Comparison of ENCODE assay signal across 1 cellular context in the genomic region with DNA sequence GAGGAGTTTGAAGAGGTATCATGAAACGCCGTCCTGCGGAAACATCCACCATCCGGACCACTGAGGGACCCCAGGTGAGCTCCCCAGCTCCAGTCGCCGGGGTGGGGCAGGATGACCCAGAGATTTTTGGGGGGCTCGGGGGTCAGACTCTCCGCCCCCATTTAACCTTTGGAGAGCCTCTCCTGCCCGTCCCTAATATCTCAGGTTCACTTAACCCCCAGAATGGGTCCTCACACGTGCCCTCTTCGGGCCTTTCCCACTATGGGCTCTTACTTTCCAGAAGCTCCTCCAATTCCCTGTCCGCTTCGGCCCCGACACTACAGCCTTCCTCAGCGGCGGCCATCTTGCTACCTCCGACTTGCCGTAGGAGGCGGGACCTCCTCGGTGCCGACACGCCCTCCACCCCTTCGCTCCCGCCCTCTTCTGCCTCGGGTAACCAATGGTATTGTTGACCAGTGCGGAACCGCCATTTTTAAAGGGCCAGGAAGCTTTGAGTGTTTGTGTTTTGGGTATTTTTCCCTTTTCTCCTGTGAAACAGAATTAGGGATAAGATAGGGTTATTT.
TF ChIP-seq lines count a peak whose summit lies in the region.

A gene with protein sequence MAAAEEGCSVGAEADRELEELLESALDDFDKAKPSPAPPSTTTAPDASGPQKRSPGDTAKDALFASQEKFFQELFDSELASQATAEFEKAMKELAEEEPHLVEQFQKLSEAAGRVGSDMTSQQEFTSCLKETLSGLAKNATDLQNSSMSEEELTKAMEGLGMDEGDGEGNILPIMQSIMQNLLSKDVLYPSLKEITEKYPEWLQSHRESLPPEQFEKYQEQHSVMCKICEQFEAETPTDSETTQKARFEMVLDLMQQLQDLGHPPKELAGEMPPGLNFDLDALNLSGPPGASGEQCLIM (minus strand): TSS at position 352 of the 563 bp plus-strand sequence. CDS start 9 bp downstream, at position 343.

TF ChIP-seq in HepG2, 621 proteins besides CTCF, POLR2A, EP300 and RAD21 (continued from another document and continues in another):
- TF ChIP-seq FIP1L1 (IDR thresholded peaks at IDR 0.05; ENCODE audit: borderline replicate concordance, insufficient read depth, low read depth, low read length) (no peak), ZNF788 (CRISPR knock-in tag; IDR thresholded peaks at IDR 0.05; ENCODE audit: borderline replicate concordance) (peak; percentile 30; the same call in 1 of the 2 replicates), SETDB1 (CRISPR knock-in tag; IDR thresholded peaks at IDR 0.05; ENCODE audit: borderline replicate concordance) (no peak), SALL1 (CRISPR knock-in tag; IDR thresholded peaks at IDR 0.05) (peak; percentile 37; the same call in 1 of the 2 replicates), SOX6 (IDR thresholded peaks at IDR 0.05) (no peak), SOX6 (CRISPR knock-in tag; IDR thresholded peaks at IDR 0.05) (0 out of 2 replicates have a peak, but pooled peaks have one; percentile 26), ARNTL (CRISPR knock-in tag; IDR thresholded peaks at IDR 0.05) (no peak), NFE2 (CRISPR knock-in tag; IDR thresholded peaks at IDR 0.05) (no peak), CEBPG (CRISPR knock-in tag; IDR thresholded peaks at IDR 0.05) (peak; percentile 35; the same call in 1 of the 2 replicates), ZNF674 (CRISPR knock-in tag; IDR thresholded peaks at IDR 0.05; ENCODE audit: low read depth) (no peak), FOXJ3 (CRISPR knock-in tag; IDR thresholded peaks at IDR 0.05; ENCODE audit: borderline replicate concordance) (no peak), NR2F2 (IDR thresholded peaks at IDR 0.05; ENCODE audit: borderline replicate concordance, low read depth) (peak; percentile 31; the same call in 1 of the 2 replicates), ZNF232 (CRISPR knock-in tag; IDR thresholded peaks at IDR 0.05; ENCODE audit: borderline replicate concordance) (no peak), SYNCRIP (IDR thresholded peaks at IDR 0.05; ENCODE audit: insufficient read depth, low read depth, low read length) (no peak), CEBPB (IDR thresholded peaks at IDR 0.05; ENCODE audit: borderline replicate concordance, low read depth, low read length) (no peak), CBX2 (IDR thresholded peaks at IDR 0.05; ENCODE audit: low read depth, low read length) (no peak), CBX2 (CRISPR knock-in tag; IDR thresholded peaks at IDR 0.05; ENCODE audit: low read depth) (no peak), MXD4 (CRISPR knock-in tag; IDR thresholded peaks at IDR 0.05) (peak; percentile 54; the same call in 1 of the 2 replicates), HMGXB4 (CRISPR knock-in tag; IDR thresholded peaks at IDR 0.05; ENCODE audit: borderline replicate concordance in 1 of 2, low read depth in 1 of 2) (peak in 1 of 2 experiments; percentile 33; a peak in 2 of 4 replicates), IRF1 (CRISPR knock-in tag; IDR thresholded peaks at IDR 0.05; ENCODE audit: low read depth) (no peak), TFE3 (CRISPR knock-in tag; IDR thresholded peaks at IDR 0.05) (peak; percentile 25; the same call in 1 of the 2 replicates), GPN1 (CRISPR knock-in tag; IDR thresholded peaks at IDR 0.05; ENCODE audit: borderline replicate concordance) (no peak), MYNN (CRISPR knock-in tag; IDR thresholded peaks at IDR 0.05; ENCODE audit: low read depth) (no peak), XBP1 (CRISPR knock-in tag; IDR thresholded peaks at IDR 0.05) (no peak), FOXP1 (IDR thresholded peaks at IDR 0.05) (no peak), FOXP1 (CRISPR knock-in tag; IDR thresholded peaks at IDR 0.05) (no peak)
- TF ChIP-seq, protein P1, sequence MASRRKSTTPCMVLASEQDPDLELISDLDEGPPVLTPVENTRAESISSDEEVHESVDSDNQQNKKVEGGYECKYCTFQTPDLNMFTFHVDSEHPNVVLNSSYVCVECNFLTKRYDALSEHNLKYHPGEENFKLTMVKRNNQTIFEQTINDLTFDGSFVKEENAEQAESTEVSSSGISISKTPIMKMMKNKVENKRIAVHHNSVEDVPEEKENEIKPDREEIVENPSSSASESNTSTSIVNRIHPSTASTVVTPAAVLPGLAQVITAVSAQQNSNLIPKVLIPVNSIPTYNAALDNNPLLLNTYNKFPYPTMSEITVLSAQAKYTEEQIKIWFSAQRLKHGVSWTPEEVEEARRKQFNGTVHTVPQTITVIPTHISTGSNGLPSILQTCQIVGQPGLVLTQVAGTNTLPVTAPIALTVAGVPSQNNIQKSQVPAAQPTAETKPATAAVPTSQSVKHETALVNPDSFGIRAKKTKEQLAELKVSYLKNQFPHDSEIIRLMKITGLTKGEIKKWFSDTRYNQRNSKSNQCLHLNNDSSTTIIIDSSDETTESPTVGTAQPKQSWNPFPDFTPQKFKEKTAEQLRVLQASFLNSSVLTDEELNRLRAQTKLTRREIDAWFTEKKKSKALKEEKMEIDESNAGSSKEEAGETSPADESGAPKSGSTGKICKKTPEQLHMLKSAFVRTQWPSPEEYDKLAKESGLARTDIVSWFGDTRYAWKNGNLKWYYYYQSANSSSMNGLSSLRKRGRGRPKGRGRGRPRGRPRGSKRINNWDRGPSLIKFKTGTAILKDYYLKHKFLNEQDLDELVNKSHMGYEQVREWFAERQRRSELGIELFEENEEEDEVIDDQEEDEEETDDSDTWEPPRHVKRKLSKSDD (CRISPR knock-in tag; IDR thresholded peaks at IDR 0.05; ENCODE audit: low read depth) = 0 out of 2 replicates have a peak, but pooled peaks have one; percentile 29
- TF ChIP-seq, protein P2, sequence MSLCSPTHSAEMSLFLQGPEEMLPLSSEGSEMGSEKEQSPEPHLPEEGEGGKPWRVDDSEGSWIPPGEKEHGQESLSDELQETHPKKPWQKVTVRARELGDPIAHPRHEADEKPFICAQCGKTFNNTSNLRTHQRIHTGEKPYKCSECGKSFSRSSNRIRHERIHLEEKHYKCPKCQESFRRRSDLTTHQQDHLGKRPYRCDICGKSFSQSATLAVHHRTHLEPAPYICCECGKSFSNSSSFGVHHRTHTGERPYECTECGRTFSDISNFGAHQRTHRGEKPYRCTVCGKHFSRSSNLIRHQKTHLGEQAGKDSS (CRISPR knock-in tag; IDR thresholded peaks at IDR 0.05; ENCODE audit: borderline replicate concordance, low read depth) = no peak
- TF ChIP-seq, protein P3, sequence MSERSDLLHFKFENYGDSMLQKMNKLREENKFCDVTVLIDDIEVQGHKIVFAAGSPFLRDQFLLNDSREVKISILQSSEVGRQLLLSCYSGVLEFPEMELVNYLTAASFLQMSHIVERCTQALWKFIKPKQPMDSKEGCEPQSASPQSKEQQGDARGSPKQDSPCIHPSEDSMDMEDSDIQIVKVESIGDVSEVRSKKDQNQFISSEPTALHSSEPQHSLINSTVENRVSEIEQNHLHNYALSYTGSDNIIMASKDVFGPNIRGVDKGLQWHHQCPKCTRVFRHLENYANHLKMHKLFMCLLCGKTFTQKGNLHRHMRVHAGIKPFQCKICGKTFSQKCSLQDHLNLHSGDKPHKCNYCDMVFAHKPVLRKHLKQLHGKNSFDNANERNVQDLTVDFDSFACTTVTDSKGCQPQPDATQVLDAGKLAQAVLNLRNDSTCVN (CRISPR knock-in tag; IDR thresholded peaks at IDR 0.05; ENCODE audit: borderline replicate concordance) = no peak
- TF ChIP-seq, protein P4, sequence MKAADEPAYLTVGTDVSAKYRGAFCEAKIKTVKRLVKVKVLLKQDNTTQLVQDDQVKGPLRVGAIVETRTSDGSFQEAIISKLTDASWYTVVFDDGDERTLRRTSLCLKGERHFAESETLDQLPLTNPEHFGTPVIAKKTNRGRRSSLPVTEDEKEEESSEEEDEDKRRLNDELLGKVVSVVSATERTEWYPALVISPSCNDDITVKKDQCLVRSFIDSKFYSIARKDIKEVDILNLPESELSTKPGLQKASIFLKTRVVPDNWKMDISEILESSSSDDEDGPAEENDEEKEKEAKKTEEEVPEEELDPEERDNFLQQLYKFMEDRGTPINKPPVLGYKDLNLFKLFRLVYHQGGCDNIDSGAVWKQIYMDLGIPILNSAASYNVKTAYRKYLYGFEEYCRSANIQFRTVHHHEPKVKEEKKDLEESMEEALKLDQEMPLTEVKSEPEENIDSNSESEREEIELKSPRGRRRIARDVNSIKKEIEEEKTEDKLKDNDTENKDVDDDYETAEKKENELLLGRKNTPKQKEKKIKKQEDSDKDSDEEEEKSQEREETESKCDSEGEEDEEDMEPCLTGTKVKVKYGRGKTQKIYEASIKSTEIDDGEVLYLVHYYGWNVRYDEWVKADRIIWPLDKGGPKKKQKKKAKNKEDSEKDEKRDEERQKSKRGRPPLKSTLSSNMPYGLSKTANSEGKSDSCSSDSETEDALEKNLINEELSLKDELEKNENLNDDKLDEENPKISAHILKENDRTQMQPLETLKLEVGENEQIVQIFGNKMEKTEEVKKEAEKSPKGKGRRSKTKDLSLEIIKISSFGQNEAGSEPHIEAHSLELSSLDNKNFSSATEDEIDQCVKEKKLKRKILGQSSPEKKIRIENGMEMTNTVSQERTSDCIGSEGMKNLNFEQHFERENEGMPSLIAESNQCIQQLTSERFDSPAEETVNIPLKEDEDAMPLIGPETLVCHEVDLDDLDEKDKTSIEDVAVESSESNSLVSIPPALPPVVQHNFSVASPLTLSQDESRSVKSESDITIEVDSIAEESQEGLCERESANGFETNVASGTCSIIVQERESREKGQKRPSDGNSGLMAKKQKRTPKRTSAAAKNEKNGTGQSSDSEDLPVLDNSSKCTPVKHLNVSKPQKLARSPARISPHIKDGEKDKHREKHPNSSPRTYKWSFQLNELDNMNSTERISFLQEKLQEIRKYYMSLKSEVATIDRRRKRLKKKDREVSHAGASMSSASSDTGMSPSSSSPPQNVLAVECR (CRISPR knock-in tag; IDR thresholded peaks at IDR 0.05; ENCODE audit: borderline replicate concordance) = peak; percentile 87; the same call in 1 of the 2 replicates
- TF ChIP-seq, protein P5, sequence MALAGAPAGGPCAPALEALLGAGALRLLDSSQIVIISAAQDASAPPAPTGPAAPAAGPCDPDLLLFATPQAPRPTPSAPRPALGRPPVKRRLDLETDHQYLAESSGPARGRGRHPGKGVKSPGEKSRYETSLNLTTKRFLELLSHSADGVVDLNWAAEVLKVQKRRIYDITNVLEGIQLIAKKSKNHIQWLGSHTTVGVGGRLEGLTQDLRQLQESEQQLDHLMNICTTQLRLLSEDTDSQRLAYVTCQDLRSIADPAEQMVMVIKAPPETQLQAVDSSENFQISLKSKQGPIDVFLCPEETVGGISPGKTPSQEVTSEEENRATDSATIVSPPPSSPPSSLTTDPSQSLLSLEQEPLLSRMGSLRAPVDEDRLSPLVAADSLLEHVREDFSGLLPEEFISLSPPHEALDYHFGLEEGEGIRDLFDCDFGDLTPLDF (CRISPR knock-in tag; IDR thresholded peaks at IDR 0.05) = no peak
